17 cellular contexts compared by ENCODE assay signal in genomic region chr2:27989149-27989548, GRCh38.
DNase-seq lines count a peak whose midpoint lies in the region; ATAC-seq, FAIRE-seq and TF ChIP-seq lines count a peak whose summit lies in the region.
"Had no signal": no experiment of that assay in that cellular context is flagged by ENCODE, and none has a peak within 500 bp of the region (broad histone marks: within the 10 kb centered on the region; RNA-seq: fewer than 3 reads in every experiment).

No MANE protein-coding gene starts in this region.

- H4K20me1 ChIP-seq in keratinocyte (ENCODE audit: control insufficient read depth, extremely low read depth, insufficient read depth, low read length), result no peaks in the 10 kb centered on the region

- H3K9me3 ChIP-seq in A549 (no peaks in the 10 kb centered on the region), keratinocyte (ENCODE audit: control insufficient read depth, low read depth, low read length) (no peaks in the 10 kb centered on the region)
- H3K9me3 ChIP-seq in CD4-positive, alpha-beta T cell (ENCODE audit: control insufficient read depth, low read length), result no peaks in the 10 kb centered on the region
- H3K9me3 ChIP-seq: adrenal gland, BE2C, sigmoid colon had no signal

- DNase-seq in A549 (ENCODE audit: low read depth in 1 of 2, low spot score in 1 of 2) (peak in 1 of 2 experiments; percentile 28), T-cell (no peak), keratinocyte (ENCODE audit: low read depth, low spot score) (peak; percentile 86), GM12891 (ENCODE audit: insufficient read length, low spot score) (no peak), germinal center (ENCODE audit: low spot score) (no peak), NCI-H146 (lab: John Stamatoyannopoulos, UW) (no peak)
- DNase-seq in CD4-positive, alpha-beta T cell, result no peak
- DNase-seq: adrenal gland; BE2C; DND-41; foreskin melanocyte; H9; left ventricle myocardium inferior; NCI-H2081 treated with DMSO at 0.1 percent for 48 hours; NCI-H774; sigmoid colon; stimulated activated CD4-positive, alpha-beta T cell treated with anti-CD3 and anti-CD28 coated beads, Interleukin-4, amount 100 ng/mL, for 1 hour had no signal

- dilution Hi-C loops in keratinocyte (cut with MboI; ENCODE audit: extremely low pct_ligation_motif_present, low sequenced_read_pairs), result no loop called here

- no peak overlapping the region for H3K4me2 ChIP-seq in A549
- peak overlapping the region; percentile 50 for H3K4me2 ChIP-seq in keratinocyte (ENCODE audit: control insufficient read depth, extremely low read depth, insufficient read depth, low read depth, low read length)

- no peaks in the 10 kb centered on the region for H3K9me3 Mint-ChIP-seq in CD4-positive, alpha-beta T cell
- peaks cover 3 to 7% (median 5%) of the 10 kb centered on the region in 3 donors for H3K9me3 Mint-ChIP-seq in T-cell
- H3K9me3 Mint-ChIP-seq: H9 had no signal

- peaks cover 47% of the 10 kb centered on the region for H3K4me1 Mint-ChIP-seq in CD4-positive, alpha-beta T cell (ENCODE audit: low read depth)
- H3K4me1 Mint-ChIP-seq in T-cell, result peaks cover 42 to 50% (median 49%) of the 10 kb centered on the region in 3 donors

- no peak overlapping the region for H2AFZ ChIP-seq in keratinocyte (ENCODE audit: control insufficient read depth, low read length)

- H3K27ac Mint-ChIP-seq in CD4-positive, alpha-beta T cell, result peak overlapping the region; percentile 1
- peak overlapping the region; percentile 59 to 86 for H3K27ac Mint-ChIP-seq in T-cell
- H3K27ac Mint-ChIP-seq: H9 had no signal

- no peak for TF ChIP-seq POLR2A in A549 (IDR thresholded peaks at IDR 0.05; ENCODE audit: low read length)
- TF ChIP-seq POLR2A in GM12891 (IDR thresholded peaks at IDR 0.05; ENCODE audit: low read depth, low read length), result no peak

- H3K79me2 ChIP-seq in keratinocyte (ENCODE audit: control insufficient read depth, insufficient read depth, low read length), result no peaks in the 10 kb centered on the region

- H3K4me1 ChIP-seq in A549 (peaks cover 66% of the 10 kb centered on the region), keratinocyte (ENCODE audit: control insufficient read depth, extremely low read depth, insufficient read depth, low read length) (peaks cover 36% of the 10 kb centered on the region)

- peak overlapping the region; percentile 8 to 52; a peak in 4 of 6 replicates for H3K27ac ChIP-seq in A549
- no peak overlapping the region for H3K27ac ChIP-seq in CD4-positive, alpha-beta T cell (ENCODE audit: low read depth, low read length)
- peak overlapping the region; percentile 53 for H3K27ac ChIP-seq in keratinocyte (ENCODE audit: control insufficient read depth, insufficient read depth, low read length)
- H3K27ac ChIP-seq: left ventricle myocardium inferior, sigmoid colon had no signal

- no peaks in the 10 kb centered on the region for H3K9me1 ChIP-seq in keratinocyte (ENCODE audit: control insufficient read depth, extremely low read depth, insufficient read depth, low read length)

- ATAC-seq in A549, result no peak
- no peak for ATAC-seq in CD4-positive, alpha-beta T cell (ENCODE audit: poor library complexity)
- ATAC-seq in T-cell (replicated peaks in 1 of 4), result peak in 1 of 4 experiments; percentile 24

- TF ChIP-seq CTCF in A549 (IDR thresholded peaks at IDR 0.05) (no peak), keratinocyte (optimal IDR thresholded peaks at IDR 0.05 in 1 of 3, IDR thresholded peaks at IDR 0.05 in 1 of 3, conservative IDR thresholded peaks at IDR 0.05 in 1 of 3; ENCODE audit: extremely low read depth in 1 of 3, insufficient read depth in 2 of 3, low read length in 3 of 3) (no peak)
- no peak for TF ChIP-seq CTCF in CD4-positive, alpha-beta T cell (IDR thresholded peaks at IDR 0.05)

- no peak for FAIRE-seq in A549 (lab: Jason Lieb, UNC)
- peak; percentile 57 for FAIRE-seq in keratinocyte (lab: Jason Lieb, UNC)
- no peak for FAIRE-seq in GM12891 (lab: Jason Lieb, UNC)

- no peak overlapping the region for H3K4me3 Mint-ChIP-seq in CD4-positive, alpha-beta T cell
- peak overlapping the region in 1 of 3 donors; percentile 45 for H3K4me3 Mint-ChIP-seq in T-cell
- H3K4me3 Mint-ChIP-seq: H9 had no signal

- TF ChIP-seq EP300 in A549 (IDR thresholded peaks at IDR 0.05), result peak in 1 of 2 experiments; percentile 57; a peak in 1 of 5 replicates

- CTCF ChIA-PET in A549 (lab: Yijun Ruan, JAX), result interaction anchor here (0.6 to 1.1 kb wide), 3 partner anchors 20 to 286 kb away, joined by 3 read pairs; no protein-coding TSS in a partner anchor
- CTCF ChIA-PET in CD4-positive, alpha-beta T cell (lab: Charles Lee), result interaction anchor here (0.8 kb wide), 1 partner anchor 42 kb away, joined by 3 read pairs; no protein-coding TSS in a partner anchor
- CTCF ChIA-PET in T-cell (lab: Charles Lee), result interaction anchor here in 1 of 2 donors (0.8 to 0.9 kb wide), 2 partner anchors 10 to 19 kb away, joined by 3 read pairs; no protein-coding TSS in a partner anchor

- H3K27me3 ChIP-seq in CD4-positive, alpha-beta T cell (ENCODE audit: control insufficient read depth, insufficient read depth, low read length), result no peaks in the 10 kb centered on the region
- H3K27me3 ChIP-seq in keratinocyte (ENCODE audit: control insufficient read depth, extremely low read depth, insufficient read depth, low read length), result no peaks in the 10 kb centered on the region
- H3K27me3 ChIP-seq: adrenal gland, BE2C, sigmoid colon had no signal

- intact Hi-C loops in CD4-positive, alpha-beta T cell (cut with DNase I, micrococcal nuclease), result no loop called here

- peak overlapping the region; percentile 9 for H3K9ac ChIP-seq in keratinocyte (ENCODE audit: control insufficient read depth, extremely low read depth, insufficient read depth, low read length)

- no peak for TF ChIP-seq RAD21 in A549 (conservative IDR thresholded peaks at IDR 0.05 in 1 of 2, IDR thresholded peaks at IDR 0.05 in 1 of 2)

- H3K36me3 Mint-ChIP-seq in CD4-positive, alpha-beta T cell (ENCODE audit: low read depth), result peaks cover 36% of the 10 kb centered on the region
- peaks cover 33% of the 10 kb centered on the region for H3K36me3 Mint-ChIP-seq in T-cell

- H3K4me3 ChIP-seq in A549 (no peak overlapping the region), keratinocyte (ENCODE audit: control insufficient read depth in 2 of 3, extremely low read depth in 1 of 3, insufficient read depth in 2 of 3, low read depth in 1 of 3, low read length in 3 of 3) (no peak overlapping the region)
- H3K4me3 ChIP-seq: adrenal gland, left ventricle myocardium inferior, sigmoid colon had no signal

- WGBS in A549 (ENCODE audit: missing lambda C conversion rate), result 87% methylated on average over 2 of the region's 2 CpGs

- POLR2A ChIA-PET in A549 (lab: Yijun Ruan, JAX) (no interaction called here), T-cell (lab: Charles Lee) (interaction anchor here in 1 of 2 donors (0.6 kb wide), 1 partner anchor 96 kb away, joined by 8 read pairs; no protein-coding TSS in a partner anchor)
- POLR2A ChIA-PET in CD4-positive, alpha-beta T cell (lab: Charles Lee), result interaction anchor here (0.7 kb wide), 1 partner anchor 99 kb away, joined by 3 read pairs; the partner anchor contains the start of genes BABAM2 and RBKS

- H3K27me3 Mint-ChIP-seq in CD4-positive, alpha-beta T cell, result no peaks in the 10 kb centered on the region
- no peaks in the 10 kb centered on the region for H3K27me3 Mint-ChIP-seq in T-cell

- no peaks in the 10 kb centered on the region for H3K36me3 ChIP-seq in keratinocyte (ENCODE audit: control insufficient read depth in 2 of 2, extremely low read depth in 1 of 2, insufficient read depth in 2 of 2, low read length in 2 of 2)
- H3K36me3 ChIP-seq: BE2C, left ventricle myocardium inferior, sigmoid colon had no signal

TF ChIP-seq in A549, 52 proteins besides CTCF, POLR2A, EP300 and RAD21 (continues in another document):
- TF ChIP-seq ZC3H11A (IDR thresholded peaks at IDR 0.05), result no peak
- TF ChIP-seq MAFK (IDR thresholded peaks at IDR 0.05; ENCODE audit: partially characterized antibody), result no peak
- no peak for TF ChIP-seq HDAC2 (IDR thresholded peaks at IDR 0.05)
- TF ChIP-seq RCOR1 (IDR thresholded peaks at IDR 0.05; ENCODE audit: low read depth, low read length), result no peak
- no peak for TF ChIP-seq EHMT2 (IDR thresholded peaks at IDR 0.05; ENCODE audit: low read depth)
- no peak for TF ChIP-seq E2F6 (IDR thresholded peaks at IDR 0.05; ENCODE audit: borderline replicate concordance, low read depth)
- TF ChIP-seq TFCP2L1 (CRISPR knock-in tag; IDR thresholded peaks at IDR 0.05), result no peak
- TF ChIP-seq ZNF302 (CRISPR knock-in tag; IDR thresholded peaks at IDR 0.05), result no peak
- TF ChIP-seq BHLHE40 (IDR thresholded peaks at IDR 0.05; ENCODE audit: low read depth, low read length), result no peak
- TF ChIP-seq CHD2 (IDR thresholded peaks at IDR 0.05; ENCODE audit: low read length, partially characterized antibody), result no peak
- TF ChIP-seq NPAS2 (CRISPR knock-in tag; IDR thresholded peaks at IDR 0.05; ENCODE audit: borderline replicate concordance), result no peak

TF ChIP-seq in GM12891, 5 proteins besides CTCF, POLR2A, EP300 and RAD21:
- TF ChIP-seq SPI1 (IDR thresholded peaks at IDR 0.05; ENCODE audit: low read depth, low read length), result no peak
- no peak for TF ChIP-seq POLR2AphosphoS5 (IDR thresholded peaks at IDR 0.05; ENCODE audit: low read depth, low read length)
- no peak for TF ChIP-seq PAX5 (IDR thresholded peaks at IDR 0.05; ENCODE audit: insufficient read depth, low read length, severe bottlenecking)
- no peak for TF ChIP-seq TAF1 (IDR thresholded peaks at IDR 0.05; ENCODE audit: low read depth, low read length)
- no peak for TF ChIP-seq POU2F2 (IDR thresholded peaks at IDR 0.05; ENCODE audit: low read depth, low read length)
